8 cellular contexts compared by ENCODE assay signal in genomic region chr1:120069067-120069919, GRCh38. TPM values are rescaled to one million over a fixed set of nuclear protein-coding genes. Genes with fewer than 3 reads are reported as not detected.
A peak's percentile ranks its signal among the peaks of the same experiment; 100 is the strongest.
DNase-seq lines count a peak whose midpoint lies in the region; ATAC-seq and TF ChIP-seq lines count a peak whose summit lies in the region.
"Not testable (repeated sequence)": the region's sequence is repeated elsewhere in the genome, so short reads cannot be mapped to it uniquely, and the experiment has no call there.

Gene NOTCH2, minus strand, starts transcription at chr1:120069662. Its CDS starts 256 bp downstream, at chr1:120069406.

- H3K4me3 ChIP-seq in GM12864 (ENCODE audit: low read depth, low read length): peak within 1 kb of the TSS; percentile 51
- H3K4me3 ChIP-seq in SU-DHL-6 (ENCODE audit: insufficient read depth, low read length, poor library complexity, severe bottlenecking): peak within 1 kb of the TSS; percentile 43
- H3K4me3 ChIP-seq in gastrocnemius medialis: peak within 1 kb of the TSS; percentile 66 to 86 (median 75)
- peak within 1 kb of the TSS; percentile 76 to 95 for H3K4me3 ChIP-seq in tibial artery

- not testable (repeated sequence) for H3K9me2 ChIP-seq in SU-DHL-6 (replicated peaks; ENCODE audit: insufficient read depth, low read length)

- not testable (repeated sequence) for H3K79me2 ChIP-seq in SU-DHL-6 (ENCODE audit: insufficient read depth, low read length)

- H3K9me3 ChIP-seq in SU-DHL-6 (ENCODE audit: insufficient read depth, low read length); gastrocnemius medialis; tibial artery: not testable (repeated sequence)

- not testable (repeated sequence) for H3K4me1 ChIP-seq in gastrocnemius medialis, tibial artery

- peak within 1 kb of the TSS; percentile 27 for H3K4me2 ChIP-seq in SU-DHL-6 (ENCODE audit: low read depth, low read length, poor library complexity, severe bottlenecking)

- H4K20me1 ChIP-seq in SU-DHL-6 (ENCODE audit: low read depth, low read length): not testable (repeated sequence)

- TF ChIP-seq CTCF in GM12864 (IDR thresholded peaks at IDR 0.05; ENCODE audit: low read depth, low read length, missing control alignments); SU-DHL-6 (IDR thresholded peaks at IDR 0.05; ENCODE audit: insufficient read depth, low read length, poor library complexity, severe bottlenecking); gastrocnemius medialis (IDR thresholded peaks at IDR 0.05 in 4 of 5, conservative IDR thresholded peaks at IDR 0.05 in 1 of 5); tibial artery (IDR thresholded peaks at IDR 0.05): not testable (repeated sequence)

- intact Hi-C loops in gastrocnemius medialis (cut with DNase I; ENCODE audit: low total_unique reads); tibial artery (cut with DNase I; ENCODE audit: low total_unique reads): not testable (repeated sequence)

- not testable (repeated sequence) for H3K36me3 ChIP-seq in SU-DHL-6 (ENCODE audit: low read length); gastrocnemius medialis; tibial artery

- peak; percentile 39 to 61 for TF ChIP-seq POLR2A in gastrocnemius medialis (IDR thresholded peaks at IDR 0.05)

- not testable (repeated sequence) for H3K27me3 Mint-ChIP-seq in activated T-cell treated with anti-CD3 and anti-CD28 coated beads, Interleukin-2, amount 50 U/mL, for 4 hours (ENCODE audit: low read depth)

- not testable (repeated sequence) for H3K36me3 Mint-ChIP-seq in activated T-cell treated with anti-CD3 and anti-CD28 coated beads, Interleukin-2, amount 50 U/mL, for 4 hours (ENCODE audit: insufficient read depth)

- not testable (repeated sequence) for H2AFZ ChIP-seq in SU-DHL-6 (ENCODE audit: low read depth, low read length, severe bottlenecking)

- H3K9me3 Mint-ChIP-seq in activated T-cell treated with anti-CD3 and anti-CD28 coated beads, Interleukin-2, amount 50 U/mL, for 4 hours: not testable (repeated sequence)

- H3K27me3 ChIP-seq in SU-DHL-6 (ENCODE audit: low read length); gastrocnemius medialis; tibial artery: not testable (repeated sequence)

- not testable (repeated sequence) for H3K27ac ChIP-seq in SU-DHL-6 (ENCODE audit: low read depth, low read length)
- H3K27ac ChIP-seq in gastrocnemius medialis: peak within 1 kb of the TSS; percentile 74 to 83 (median 81)
- peak within 1 kb of the TSS; percentile 91 to 99 for H3K27ac ChIP-seq in tibial artery

- not testable (repeated sequence) for H3F3A ChIP-seq in SU-DHL-6 (ENCODE audit: insufficient read depth)

- not testable (repeated sequence) for DNase-seq in GM12864 (ENCODE audit: low read depth)
- DNase-seq in LHCN-M2 (ENCODE audit: low read depth) (peak; percentile 28), left kidney (ENCODE audit: low read depth, low spot score) (peak; percentile 82), gastrocnemius medialis (peak; percentile 34 to 63), tibial artery (peak; percentile 42 to 86)
- DNase-seq in activated T-cell treated with anti-CD3 and anti-CD28 coated beads, Interleukin-2, amount 50 U/mL, for 4 hours: peak; percentile 63
- DNase-seq in effector CD4-positive, alpha-beta T cell: peak; percentile 56

- peak within 1 kb of the TSS; percentile 63 for H3K4me3 Mint-ChIP-seq in activated T-cell treated with anti-CD3 and anti-CD28 coated beads, Interleukin-2, amount 50 U/mL, for 4 hours

- peaks cover 11% of the 10 kb centered on the region for H3K4me1 Mint-ChIP-seq in activated T-cell treated with anti-CD3 and anti-CD28 coated beads, Interleukin-2, amount 50 U/mL, for 4 hours (ENCODE audit: low read depth)

- ATAC-seq in activated T-cell treated with anti-CD3 and anti-CD28 coated beads, Interleukin-2, amount 50 U/mL, for 4 hours: peak; percentile 87
- ATAC-seq in gastrocnemius medialis: peak; percentile 55 to 58

- in situ Hi-C loops in gastrocnemius medialis (cut with MboI; ENCODE audit: low sequenced_read_pairs in 4 of 4): not testable (repeated sequence)

- peak within 1 kb of the TSS; percentile 51 for H3K9ac ChIP-seq in SU-DHL-6 (ENCODE audit: low read length)

RNA-seq across cellular contexts. Expression of gene NOTCH2, which starts in this region (rescaled TPM):
- total RNA-seq in LHCN-M2 (2014; rRNA removed): 129 and 140 TPM in 2 replicates
- 34.5 TPM for polyA plus RNA-seq in LHCN-M2 (2012)
- total RNA-seq in activated T-cell treated with anti-CD3 and anti-CD28 coated beads, Interleukin-2, amount 50 U/mL, for 4 hours: 10 to 100 TPM; 53.4 to 60.8 (median 53.4) TPM
- total RNA-seq in gastrocnemius medialis: 10 to 100 TPM; 10.1 to 21.8 (median 15.8) TPM
